Comparison of ENCODE assay signal across 30 cellular contexts in the genomic region with DNA sequence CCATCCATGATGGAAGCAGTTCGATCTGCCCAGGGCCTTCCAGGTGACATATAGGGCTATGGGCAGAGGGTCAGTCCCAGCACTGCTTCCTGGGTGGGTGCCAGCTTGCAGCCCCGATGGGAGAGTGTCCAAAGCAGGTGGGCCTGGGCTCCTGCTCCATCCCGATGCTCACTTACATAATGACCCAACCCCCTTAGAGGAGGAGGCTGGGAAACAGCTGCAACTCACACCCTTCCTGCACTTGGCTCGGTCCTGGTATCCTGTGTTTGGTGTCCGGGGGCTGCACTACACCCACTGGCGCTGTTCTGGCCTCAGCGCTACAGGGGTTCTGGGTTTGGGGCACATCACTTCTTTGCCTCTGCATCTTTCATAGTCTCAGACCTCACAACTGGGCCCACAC. TPM values are rescaled to one million over a fixed set of nuclear protein-coding genes. Genes with fewer than 3 reads are reported as not detected.
"Had no signal": no experiment of that assay in that cellular context is flagged by ENCODE, and none has a peak within 500 bp of the region (broad histone marks: within the 10 kb centered on the region; RNA-seq: fewer than 3 reads in every experiment).

No MANE protein-coding gene starts in this region.

- H3K4me1 ChIP-seq: adrenal gland, body of pancreas, colonic mucosa, esophagus squamous epithelium, gastroesophageal sphincter had no signal

- ATAC-seq: activated CD4-positive, alpha-beta T cell treated with anti-CD3 and anti-CD28 coated beads for 36 hours; activated CD8-positive, alpha-beta memory T cell treated with anti-CD3 and anti-CD28 coated beads, Interleukin-2, amount 10 ng/mL, durations not matched to agents 7 days and 5 days; activated CD8-positive, alpha-beta T cell treated with anti-CD3 and anti-CD28 coated beads, Interleukin-2, amount 10 ng/mL, durations not matched to agents 7 days and 5 days; activated naive CD8-positive, alpha-beta T cell treated with anti-CD3 and anti-CD28 coated beads, Interleukin-2, amount 50 U/mL, for 24 hours; body of pancreas; gastroesophageal sphincter had no signal

- H3K9me3 ChIP-seq: adrenal gland, body of pancreas, colonic mucosa, esophagus squamous epithelium, gastroesophageal sphincter had no signal

- H3K4me3 ChIP-seq: adrenal gland, body of pancreas, colonic mucosa, esophagus squamous epithelium, gastroesophageal sphincter had no signal

- DNase-seq: activated CD4-positive, alpha-beta memory T cell treated with anti-CD3 and anti-CD28 coated beads for 36 hours; activated CD4-positive, alpha-beta T cell treated with anti-CD3 and anti-CD28 coated beads for 36 hours; activated CD4-positive, alpha-beta T cell treated with anti-CD3 and anti-CD28 coated beads, Interleukin-2, amount 10 ng/mL, durations not matched to agents 24 days and 14 days; activated CD4-positive, CD25-positive, alpha-beta regulatory T cell; activated CD4-positive, CD25-positive, alpha-beta regulatory T cell treated with anti-CD3 and anti-CD28 coated beads, Interleukin-2, amount 50 U/mL, for 72 hours; activated CD8-positive, alpha-beta memory T cell treated with anti-CD3 and anti-CD28 coated beads, Interleukin-2, amount 50 U/mL, for 4 hours; activated CD8-positive, alpha-beta T cell treated with anti-CD3 and anti-CD28 coated beads, Interleukin-2, amount 10 ng/mL, durations not matched to agents 7 days and 5 days; activated effector memory CD4-positive, alpha-beta T cell treated with anti-CD3 and anti-CD28 coated beads, Interleukin-2, amount 50 U/mL, for 16 hours; activated naive CD4-positive, alpha-beta T cell treated with anti-CD3 and anti-CD28 coated beads for 36 hours; activated naive CD8-positive, alpha-beta T cell treated with anti-CD3 and anti-CD28 coated beads for 36 hours; activated naive CD8-positive, alpha-beta T cell treated with anti-CD3 and anti-CD28 coated beads, Interleukin-2, amount 50 U/mL, for 24 hours; activated T-cell treated with anti-CD3 and anti-CD28 coated beads, Interleukin-2, amount 50 U/mL, for 1 hour; activated T-cell treated with anti-CD3 and anti-CD28 coated beads, Interleukin-2, amount 50 U/mL, for 48 hours; amygdala; aorta; body of pancreas; central memory CD4-positive, alpha-beta T cell; cerebellar nuclear complex; colonic mucosa; effector CD8-positive, alpha-beta T cell; esophagus squamous epithelium; foreskin melanocyte; T-helper 2 cell had no signal

- FAIRE-seq: endometrium, endothelial cell of umbilical vein had no signal

- H3K27ac ChIP-seq: adrenal gland, body of pancreas, colonic mucosa, epithelial cell of prostate, esophagus squamous epithelium, gastroesophageal sphincter had no signal

- H3K36me3 ChIP-seq: adrenal gland, colonic mucosa, esophagus squamous epithelium, gastroesophageal sphincter had no signal

- H3K27me3 ChIP-seq: adrenal gland, body of pancreas, colonic mucosa, esophagus squamous epithelium, gastroesophageal sphincter had no signal

RNA-seq across cellular contexts. Expression of gene PKD1L1, which starts 58.5 kb away (rescaled TPM):
- total RNA-seq: activated T-helper 1 cell treated with anti-CD3 and anti-CD28 coated beads, Interleukin-12 subunit alpha, Interleukin-12 subunit beta, Interleukin-2, Interleukin-4 antibody, amounts not matched to agents 30 ng/mL and 10 ng/mL and 1 ng/mL, durations not matched to agents 14 hours and 24 hours and 36 hours had no signal
- polyA plus RNA-seq: aorta had no signal
